Comparison of ENCODE assay signal across 8 cellular contexts in the genomic region with DNA sequence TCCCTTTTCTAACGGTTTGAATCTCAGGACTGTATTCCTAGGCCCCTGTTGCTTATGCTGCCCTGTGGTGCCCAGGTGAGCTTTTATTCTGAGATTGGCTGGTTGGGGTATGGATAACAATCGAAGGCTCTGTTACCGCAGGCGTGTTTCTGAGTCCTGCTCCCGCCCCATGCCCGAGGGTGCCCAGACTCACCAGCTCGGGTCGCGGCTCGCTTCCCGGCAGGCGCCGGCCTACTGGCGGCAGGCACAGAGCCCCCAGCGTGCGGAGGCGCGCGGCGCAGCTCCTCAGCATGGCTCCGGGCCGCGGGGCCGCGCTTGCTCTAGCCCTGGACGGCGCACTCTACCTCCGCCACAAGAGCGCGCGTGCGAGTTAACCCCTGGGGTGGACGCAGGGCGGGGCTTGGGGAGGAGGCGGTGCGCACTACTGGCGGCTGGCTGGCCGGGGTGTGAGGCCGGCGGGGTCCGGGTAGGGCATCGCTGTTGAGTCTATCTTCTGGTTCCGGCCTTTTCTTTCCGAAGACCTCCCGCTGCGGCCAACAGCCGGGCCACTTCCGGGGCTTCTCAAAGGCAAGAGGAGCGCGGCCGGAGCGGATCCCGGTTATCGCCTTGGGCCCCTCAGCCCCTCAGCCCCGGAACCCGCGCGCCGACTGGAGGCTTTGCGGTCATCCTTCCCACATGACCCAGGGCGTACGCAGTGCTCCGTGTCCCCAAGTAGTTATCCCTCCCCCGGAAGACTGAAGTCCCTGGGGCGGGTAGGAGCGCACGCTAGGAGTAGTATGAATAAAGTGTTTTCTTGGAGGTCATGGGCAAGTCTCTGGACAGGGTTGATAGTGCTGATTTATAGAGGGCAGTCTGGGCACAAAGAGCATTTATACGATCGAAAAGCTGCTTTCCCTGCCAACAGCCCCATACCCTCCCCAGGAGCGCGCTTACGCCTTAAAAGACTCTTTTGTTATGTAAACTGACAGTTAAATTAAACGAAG. TPM values are rescaled to one million over a fixed set of nuclear protein-coding genes. Genes with fewer than 3 reads are reported as not detected.
DNase-seq lines count a peak whose midpoint lies in the region; ATAC-seq and TF ChIP-seq lines count a peak whose summit lies in the region.

A gene (minus strand): TSS at position 345 of the 983 bp plus-strand sequence. CDS start 53 bp downstream, at position 292.

- H3K27ac ChIP-seq in GM23248 (peak within 1 kb of the TSS; percentile 74), thoracic aorta (peak within 1 kb of the TSS; percentile 85 to 87)

- no peaks in the 10 kb centered on the region for H3K9me2 ChIP-seq in GM23248 (ENCODE audit: insufficient read depth)

- H3K79me2 ChIP-seq in GM23248 (ENCODE audit: insufficient read depth): peaks cover 16% of the 10 kb centered on the region

- peak within 1 kb of the TSS; percentile 89 for H3K9ac ChIP-seq in GM23248

- peaks cover 10% of the 10 kb centered on the region for H3K36me3 Mint-ChIP-seq in activated naive CD8-positive, alpha-beta T cell
- peaks cover 23% of the 10 kb centered on the region for H3K36me3 Mint-ChIP-seq in glutamatergic neuron (ENCODE audit: unreplicated experiment)
- peaks cover 9% of the 10 kb centered on the region for H3K36me3 Mint-ChIP-seq in osteocyte (ENCODE audit: unreplicated experiment)

- in situ Hi-C loops in GM23248 (cut with MboI): no loop called here

- 4 to 5% methylated on average over 55 to 73 of the region's 73 CpGs for WGBS in GM23248 (ENCODE audit: low coverage in 1 of 2, low lambda C conversion rate in 2 of 2, missing lambda C conversion rate in 2 of 2), 2 experiments

- H3K9me3 ChIP-seq in GM23248 (ENCODE audit: low read depth) (no peaks in the 10 kb centered on the region), thoracic aorta (no peaks in the 10 kb centered on the region)

- TF ChIP-seq CTCF in LNCAP (IDR thresholded peaks at IDR 0.05) (peak; percentile 40; the same call in 1 of the 2 replicates), glutamatergic neuron (IDR thresholded peaks at IDR 0.05; ENCODE audit: partially characterized antibody, unreplicated experiment) (no peak), osteocyte (IDR thresholded peaks at IDR 0.05) (peak; percentile 27), thoracic aorta (IDR thresholded peaks at IDR 0.05) (peak; percentile 42)

- peaks cover 12% of the 10 kb centered on the region; the same call in 1 of the 2 replicates for H3F3A ChIP-seq in GM23248 (ENCODE audit: insufficient read depth)

- H4K20me1 ChIP-seq in GM23248 (ENCODE audit: insufficient read depth): no peaks in the 10 kb centered on the region

- peak within 1 kb of the TSS; percentile 82 for H3K4me2 ChIP-seq in GM23248 (ENCODE audit: unreplicated experiment)

- peaks cover 15% of the 10 kb centered on the region; the same call in 1 of the 2 replicates for H3K4me1 ChIP-seq in GM23248 (ENCODE audit: insufficient read depth)
- peaks cover 3 to 20% of the 10 kb centered on the region in 2 donors for H3K4me1 ChIP-seq in thoracic aorta (ENCODE audit: control insufficient read depth in 1 of 2, low read depth in 2 of 2)

- H3K4me1 Mint-ChIP-seq in activated naive CD8-positive, alpha-beta T cell (ENCODE audit: low read depth): peaks cover 40% of the 10 kb centered on the region
- H3K4me1 Mint-ChIP-seq in glutamatergic neuron (ENCODE audit: low read depth, unreplicated experiment) (no peaks in the 10 kb centered on the region), osteocyte (ENCODE audit: unreplicated experiment) (peaks cover 20% of the 10 kb centered on the region)

- H3K27me3 ChIP-seq in GM23248 (replicated peaks; ENCODE audit: insufficient read depth) (no peaks in the 10 kb centered on the region), thoracic aorta (replicated peaks; ENCODE audit: insufficient read depth) (no peaks in the 10 kb centered on the region)

- peak within 1 kb of the TSS; percentile 88 for H2AFZ ChIP-seq in GM23248

- no peaks in the 10 kb centered on the region for H3K9me3 Mint-ChIP-seq in activated naive CD8-positive, alpha-beta T cell (ENCODE audit: low read depth)
- H3K9me3 Mint-ChIP-seq in glutamatergic neuron (ENCODE audit: unreplicated experiment) (peaks cover 6% of the 10 kb centered on the region), osteocyte (ENCODE audit: unreplicated experiment) (peaks cover 9% of the 10 kb centered on the region)

- peak; percentile 99 for DNase-seq in ELF-1 (ENCODE audit: low read depth, low spot score)
- DNase-seq in GM23248: peak; percentile 99
- peak; percentile 99 for DNase-seq in SKM-1 treated with dmso at 0.1 percent for 144 hours (lab: John Stamatoyannopoulos, UW; ENCODE audit: unreplicated experiment)
- DNase-seq in glutamatergic neuron: peak; percentile 100
- DNase-seq in osteocyte (ENCODE audit: extremely low spot score, unreplicated experiment): peak; percentile 98
- peak; percentile 95 for DNase-seq in thoracic aorta (ENCODE audit: low spot score)

- 0 out of 2 replicates have a peak, but pooled peaks cover 3% of the 10 kb centered on the region for H3K36me3 ChIP-seq in GM23248 (ENCODE audit: low read depth)
- H3K36me3 ChIP-seq in thoracic aorta: no peaks in the 10 kb centered on the region

- peak within 1 kb of the TSS; percentile 94 for H3K4me3 Mint-ChIP-seq in activated naive CD8-positive, alpha-beta T cell
- peak within 1 kb of the TSS; percentile 90 for H3K4me3 Mint-ChIP-seq in glutamatergic neuron (ENCODE audit: unreplicated experiment)
- peak within 1 kb of the TSS; percentile 89 for H3K4me3 Mint-ChIP-seq in osteocyte (ENCODE audit: unreplicated experiment)

- H3K4me3 ChIP-seq in GM23248 (peak within 1 kb of the TSS; percentile 78), thoracic aorta (peak within 1 kb of the TSS; percentile 72)

- no peaks in the 10 kb centered on the region for H3K27me3 Mint-ChIP-seq in activated naive CD8-positive, alpha-beta T cell
- H3K27me3 Mint-ChIP-seq in glutamatergic neuron (ENCODE audit: unreplicated experiment) (peaks cover 4% of the 10 kb centered on the region), osteocyte (ENCODE audit: unreplicated experiment) (peaks cover 15% of the 10 kb centered on the region)

- ATAC-seq in thoracic aorta (ENCODE audit: insufficient number of reproducible peaks, low FRiP score, low read depth): peak; percentile 94

- peak within 1 kb of the TSS; percentile 96 for H3K27ac Mint-ChIP-seq in activated naive CD8-positive, alpha-beta T cell
- peak within 1 kb of the TSS; percentile 76 for H3K27ac Mint-ChIP-seq in glutamatergic neuron (ENCODE audit: unreplicated experiment)
- H3K27ac Mint-ChIP-seq in osteocyte (ENCODE audit: unreplicated experiment): peak within 1 kb of the TSS; percentile 92

RNA-seq across cellular contexts. Expression of the gene that starts here (rescaled TPM):
- total RNA-seq in GM23248 (2014; rRNA removed; shearing (Covaris generic)): 10.0 and 14.6 TPM in 2 replicates
- 17.9 and 19.0 TPM in 2 replicates for polyA plus RNA-seq in GM23248 (2016; fragmentation: Nextera tagmentation; extraction: Ambion mirVana)
- total RNA-seq in glutamatergic neuron (ENCODE audit: unreplicated experiment): 15.5 TPM
- 11.8 and 12.3 TPM in 2 replicates for total RNA-seq in osteocyte
- 10 to 100 TPM in 1 of 2 donors, 1 to 10 TPM in 1; 7.7 to 23.3 TPM for total RNA-seq in thoracic aorta

Comparison
In these comparisons a context has a peak if more than half of its experiments do, and no peak if none do; other contexts are left out.
1. Peak in every context shown above with its lines: DNase-seq, ATAC-seq, H3K4me3 ChIP-seq and H3K27ac ChIP-seq.